Comparison of ENCODE assay signal across 1 cellular context in the genomic region with DNA sequence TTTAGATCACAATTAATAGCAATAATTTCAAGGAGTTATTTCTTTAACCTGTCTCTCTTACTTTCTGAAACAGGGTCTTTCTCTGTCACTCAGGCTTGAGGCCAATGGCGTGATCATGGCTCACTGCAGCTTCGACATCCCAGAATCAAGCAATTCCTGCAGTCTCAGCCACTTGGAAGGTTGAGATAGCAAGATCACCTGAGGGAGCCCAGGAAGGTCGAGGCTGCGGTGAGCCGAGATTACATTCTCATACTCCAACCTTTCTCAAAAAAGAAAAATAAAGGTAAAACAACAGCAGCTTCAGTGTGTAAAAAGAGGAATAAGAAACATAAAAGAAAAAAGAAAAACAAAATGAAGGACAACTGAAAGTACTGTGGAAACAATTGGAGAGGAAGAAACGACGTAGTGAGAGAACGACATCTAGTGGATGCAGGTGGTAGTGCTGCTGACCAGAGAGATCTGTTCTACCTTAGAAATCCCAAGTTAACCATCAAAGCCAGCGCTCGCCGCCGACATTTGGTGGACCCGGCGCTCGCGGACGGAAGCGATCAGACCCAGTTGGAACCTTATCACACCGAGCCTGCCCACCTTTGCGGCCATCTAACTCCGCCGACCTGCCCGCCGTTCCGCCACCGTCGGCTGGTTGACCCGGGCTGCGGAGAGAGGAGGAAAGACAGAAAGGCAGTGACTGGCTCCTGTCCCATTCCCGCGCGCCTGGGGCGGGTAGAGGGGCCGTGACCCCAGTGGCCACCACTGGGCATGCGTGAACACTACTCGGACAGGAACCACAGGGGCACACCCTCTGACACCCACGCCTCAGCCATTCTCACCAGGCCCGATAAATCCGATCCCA.
TF ChIP-seq lines count a peak whose summit lies in the region.

No MANE protein-coding gene starts in this region.

TF ChIP-seq in GM23338, 12 proteins besides CTCF, POLR2A, EP300 and RAD21 (continued from another document):
- no peak for TF ChIP-seq ZNF462 (CRISPR knock-in tag; IDR thresholded peaks at IDR 0.05)
- no peak for TF ChIP-seq REST (IDR thresholded peaks at IDR 0.05; ENCODE audit: unreplicated experiment)
- no peak for TF ChIP-seq ZNF331 (CRISPR knock-in tag; IDR thresholded peaks at IDR 0.05; ENCODE audit: low read depth)
- TF ChIP-seq JUNB (IDR thresholded peaks at IDR 0.05; ENCODE audit: unreplicated experiment), result no peak
- TF ChIP-seq, protein P1, sequence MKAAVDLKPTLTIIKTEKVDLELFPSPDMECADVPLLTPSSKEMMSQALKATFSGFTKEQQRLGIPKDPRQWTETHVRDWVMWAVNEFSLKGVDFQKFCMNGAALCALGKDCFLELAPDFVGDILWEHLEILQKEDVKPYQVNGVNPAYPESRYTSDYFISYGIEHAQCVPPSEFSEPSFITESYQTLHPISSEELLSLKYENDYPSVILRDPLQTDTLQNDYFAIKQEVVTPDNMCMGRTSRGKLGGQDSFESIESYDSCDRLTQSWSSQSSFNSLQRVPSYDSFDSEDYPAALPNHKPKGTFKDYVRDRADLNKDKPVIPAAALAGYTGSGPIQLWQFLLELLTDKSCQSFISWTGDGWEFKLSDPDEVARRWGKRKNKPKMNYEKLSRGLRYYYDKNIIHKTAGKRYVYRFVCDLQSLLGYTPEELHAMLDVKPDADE (IDR thresholded peaks at IDR 0.05), result no peak
- TF ChIP-seq CREB1 (CRISPR knock-in tag; IDR thresholded peaks at IDR 0.05; ENCODE audit: low read depth), result no peak
- no peak for TF ChIP-seq STAT1 (IDR thresholded peaks at IDR 0.05; ENCODE audit: unreplicated experiment)
- no peak for TF ChIP-seq ZNF114 (CRISPR knock-in tag; IDR thresholded peaks at IDR 0.05)
- TF ChIP-seq EZH2phosphoT487 (IDR thresholded peaks at IDR 0.05; ENCODE audit: unreplicated experiment), result no peak
